ENCODE assay signal across 16 cellular contexts in the genomic region with DNA sequence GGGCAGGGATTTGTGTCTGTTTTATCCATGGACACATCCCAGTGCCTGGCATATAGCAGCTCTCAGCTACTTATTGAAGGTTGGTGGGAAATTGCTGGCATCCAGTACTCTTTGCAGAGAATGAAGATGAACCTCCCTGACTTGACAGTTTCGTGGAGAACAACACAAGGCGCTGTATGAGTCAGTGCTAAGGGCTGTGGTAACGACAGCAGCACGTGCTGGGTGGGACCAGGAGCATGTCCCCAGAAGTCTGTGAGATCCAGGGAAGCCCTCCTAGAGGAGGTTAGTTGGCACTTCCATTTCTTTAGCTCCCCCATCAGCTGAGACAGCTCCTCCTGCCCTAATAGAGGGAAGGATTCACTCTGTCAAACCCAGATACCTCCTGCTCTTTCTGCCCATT. TPM values are rescaled to one million over a fixed set of nuclear protein-coding genes. Genes with fewer than 3 reads are reported as not detected.
DNase-seq lines count a peak whose midpoint lies in the region; ATAC-seq, FAIRE-seq and TF ChIP-seq lines count a peak whose summit lies in the region.
"Had no signal": no experiment of that assay in that cellular context is flagged by ENCODE, and none has a peak within 500 bp of the region (broad histone marks: within the 10 kb centered on the region; RNA-seq: fewer than 3 reads in every experiment).

No MANE protein-coding gene starts in this region.

- H3K36me3 ChIP-seq in tibial artery, result no peaks in the 10 kb centered on the region
- H3K36me3 ChIP-seq: SJCRH30 had no signal

- H3K27ac Mint-ChIP-seq in activated CD8-positive, alpha-beta T cell treated with anti-CD3 and anti-CD28 coated beads, Interleukin-2, amount 10 ng/mL, durations not matched to agents 7 days and 5 days, result no peak overlapping the region
- H3K27ac Mint-ChIP-seq in naive thymus-derived CD8-positive, alpha-beta T cell, result peak overlapping the region in 6 of 10 donors; percentile 3 to 83 (median 60)
- H3K27ac Mint-ChIP-seq: nephron progenitor cell had no signal

- FAIRE-seq in GM19239 (lab: Jason Lieb, UNC), result peak; percentile 18

- H3K27ac ChIP-seq in tibial artery, result no peak overlapping the region
- H3K27ac ChIP-seq: dorsolateral prefrontal cortex, HL-60, SJCRH30 had no signal

- no peak for DNase-seq in activated CD4-positive, CD25-positive, alpha-beta regulatory T cell treated with anti-CD3 and anti-CD28 coated beads, Interleukin-2, amount 50 U/mL, for 72 hours
- no peak for DNase-seq in GM19239 (ENCODE audit: insufficient read length, low spot score)
- DNase-seq in activated CD8-positive, alpha-beta T cell treated with anti-CD3 and anti-CD28 coated beads, Interleukin-2, amount 10 ng/mL, durations not matched to agents 7 days and 5 days, result peak; percentile 40
- no peak for DNase-seq in naive thymus-derived CD8-positive, alpha-beta T cell
- no peak for DNase-seq in COLO668 (lab: John Stamatoyannopoulos, UW; ENCODE audit: unreplicated experiment)
- no peak for DNase-seq in dermis blood vessel endothelial cell
- no peak for DNase-seq in tibial artery
- DNase-seq: dorsolateral prefrontal cortex, NCI-H2081 treated with DMSO at 0.1 percent for 48 hours, nephron progenitor cell, SJCRH30 had no signal

- CTCF ChIA-PET in activated CD8-positive, alpha-beta T cell treated with anti-CD3 and anti-CD28 coated beads, Interleukin-2, amount 10 ng/mL, durations not matched to agents 7 days and 5 days (lab: Charles Lee), result interaction anchor here (0.6 to 2.1 kb wide), 13 partner anchors 10 to 87 kb away, joined by 3 to 6 read pairs (median 4); no protein-coding TSS in a partner anchor

- H3K4me1 Mint-ChIP-seq in activated CD8-positive, alpha-beta T cell treated with anti-CD3 and anti-CD28 coated beads, Interleukin-2, amount 10 ng/mL, durations not matched to agents 7 days and 5 days (ENCODE audit: low read depth), result peaks cover 58% of the 10 kb centered on the region
- peaks cover 17 to 60% (median 35%) of the 10 kb centered on the region in 4 donors for H3K4me1 Mint-ChIP-seq in naive thymus-derived CD8-positive, alpha-beta T cell

- intact Hi-C loops in tibial artery (cut with DNase I; ENCODE audit: low total_unique reads), result no loop called here

- peak; percentile 58 to 69 for ATAC-seq in activated CD4-positive, CD25-positive, alpha-beta regulatory T cell treated with anti-CD3 and anti-CD28 coated beads, Interleukin-2, amount 50 U/mL, for 24 hours
- ATAC-seq in activated CD8-positive, alpha-beta T cell treated with anti-CD3 and anti-CD28 coated beads, Interleukin-2, amount 10 ng/mL, durations not matched to agents 7 days and 5 days, result peak; percentile 38
- ATAC-seq in naive thymus-derived CD8-positive, alpha-beta T cell, result no peak

- H3K4me3 ChIP-seq in tibial artery, result no peak overlapping the region
- H3K4me3 ChIP-seq: dorsolateral prefrontal cortex, SJCRH30 had no signal

- POLR2A ChIA-PET in activated CD8-positive, alpha-beta T cell treated with anti-CD3 and anti-CD28 coated beads, Interleukin-2, amount 10 ng/mL, durations not matched to agents 7 days and 5 days (lab: Charles Lee), result interaction anchor here (1.2 kb wide), 1 partner anchor 59 kb away, joined by 4 read pairs; no protein-coding TSS in a partner anchor
- POLR2A ChIA-PET in naive thymus-derived CD8-positive, alpha-beta T cell (lab: Charles Lee), result interaction anchor here (0.7 to 1.7 kb wide), 4 partner anchors 12 to 1433 kb away, joined by 3 to 4 read pairs (median 4); no protein-coding TSS in a partner anchor

- no peaks in the 10 kb centered on the region for H3K9me3 Mint-ChIP-seq in activated CD8-positive, alpha-beta T cell treated with anti-CD3 and anti-CD28 coated beads, Interleukin-2, amount 10 ng/mL, durations not matched to agents 7 days and 5 days (ENCODE audit: insufficient read depth)
- H3K9me3 Mint-ChIP-seq in naive thymus-derived CD8-positive, alpha-beta T cell, result no peaks in the 10 kb centered on the region
- H3K9me3 Mint-ChIP-seq: nephron progenitor cell had no signal

- H3K4me3 Mint-ChIP-seq in activated CD8-positive, alpha-beta T cell treated with anti-CD3 and anti-CD28 coated beads, Interleukin-2, amount 10 ng/mL, durations not matched to agents 7 days and 5 days, result no peak overlapping the region
- H3K4me3 Mint-ChIP-seq in naive thymus-derived CD8-positive, alpha-beta T cell, result peak overlapping the region in 1 of 10 donors; percentile 14
- H3K4me3 Mint-ChIP-seq: nephron progenitor cell had no signal

- H3K9me3 ChIP-seq in tibial artery, result no peaks in the 10 kb centered on the region
- H3K9me3 ChIP-seq: SJCRH30 had no signal

- H3K27me3 Mint-ChIP-seq in activated CD8-positive, alpha-beta T cell treated with anti-CD3 and anti-CD28 coated beads, Interleukin-2, amount 10 ng/mL, durations not matched to agents 7 days and 5 days (ENCODE audit: low read depth), result peaks cover 14% of the 10 kb centered on the region
- no peaks in the 10 kb centered on the region for H3K27me3 Mint-ChIP-seq in naive thymus-derived CD8-positive, alpha-beta T cell

- H3K27me3 ChIP-seq in tibial artery, result no peaks in the 10 kb centered on the region
- H3K27me3 ChIP-seq: SJCRH30 had no signal

- no peaks in the 10 kb centered on the region for H3K36me3 Mint-ChIP-seq in activated CD8-positive, alpha-beta T cell treated with anti-CD3 and anti-CD28 coated beads, Interleukin-2, amount 10 ng/mL, durations not matched to agents 7 days and 5 days (ENCODE audit: low read depth)
- H3K36me3 Mint-ChIP-seq in naive thymus-derived CD8-positive, alpha-beta T cell, result peaks cover 0 to 2% (median 0%) of the 10 kb centered on the region in 3 donors

- TF ChIP-seq CTCF in tibial artery (IDR thresholded peaks at IDR 0.05), result no peak

- H3K4me1 ChIP-seq in tibial artery, result no peaks in the 10 kb centered on the region

RNA-seq across cellular contexts. Expression of a gene that starts 25.9 kb away (rescaled TPM):
- not detected for total RNA-seq in activated CD8-positive, alpha-beta T cell treated with anti-CD3 and anti-CD28 coated beads, Interleukin-2, amount 10 ng/mL, durations not matched to agents 7 days and 5 days
- total RNA-seq in naive thymus-derived CD8-positive, alpha-beta T cell, result not detected
- polyA plus RNA-seq in naive thymus-derived CD8-positive, alpha-beta T cell, result not detected
- not detected in 2 replicates for total RNA-seq in dermis blood vessel endothelial cell
- total RNA-seq: A172, dorsolateral prefrontal cortex, lower leg skin, SJCRH30, subcutaneous adipose tissue had no signal

RNA-seq across cellular contexts. Expression of a gene that starts 27.6 kb away (rescaled TPM):
- under 1 TPM in 1 of 2 experiments, not detected in 1; 0.32 TPM for total RNA-seq in activated CD8-positive, alpha-beta T cell treated with anti-CD3 and anti-CD28 coated beads, Interleukin-2, amount 10 ng/mL, durations not matched to agents 7 days and 5 days
- total RNA-seq in naive thymus-derived CD8-positive, alpha-beta T cell, result not detected
- not detected for polyA plus RNA-seq in naive thymus-derived CD8-positive, alpha-beta T cell
- total RNA-seq in dermis blood vessel endothelial cell, result not detected in 2 replicates
- total RNA-seq: A172 had no signal

RNA-seq across cellular contexts. Expression of a gene that starts 60.0 kb away (rescaled TPM):
- 10 to 100 TPM; 59.0 to 61.3 TPM for total RNA-seq in activated CD8-positive, alpha-beta T cell treated with anti-CD3 and anti-CD28 coated beads, Interleukin-2, amount 10 ng/mL, durations not matched to agents 7 days and 5 days
- 10 to 100 TPM; 52.2 to 55.8 TPM for total RNA-seq in naive thymus-derived CD8-positive, alpha-beta T cell
- 1 to 10 TPM; 1.3 to 2.5 (median 1.6) TPM for polyA plus RNA-seq in naive thymus-derived CD8-positive, alpha-beta T cell
- total RNA-seq in dermis blood vessel endothelial cell, result 33.7 and 50.8 TPM in 2 replicates

Comparison
In these comparisons a context has a peak if more than half of its experiments do, and no peak if none do; other contexts are left out.
1. ATAC-seq: peak in activated CD4-positive, CD25-positive, alpha-beta regulatory T cell treated with anti-CD3 and anti-CD28 coated beads, Interleukin-2, amount 50 U/mL, for 24 hours (2 of 2) and activated CD8-positive, alpha-beta T cell treated with anti-CD3 and anti-CD28 coated beads, Interleukin-2, amount 10 ng/mL, durations not matched to agents 7 days and 5 days (single experiment); none in naive thymus-derived CD8-positive, alpha-beta T cell (0 of 2).